8 cellular contexts compared by ENCODE assay signal in the genomic region with DNA sequence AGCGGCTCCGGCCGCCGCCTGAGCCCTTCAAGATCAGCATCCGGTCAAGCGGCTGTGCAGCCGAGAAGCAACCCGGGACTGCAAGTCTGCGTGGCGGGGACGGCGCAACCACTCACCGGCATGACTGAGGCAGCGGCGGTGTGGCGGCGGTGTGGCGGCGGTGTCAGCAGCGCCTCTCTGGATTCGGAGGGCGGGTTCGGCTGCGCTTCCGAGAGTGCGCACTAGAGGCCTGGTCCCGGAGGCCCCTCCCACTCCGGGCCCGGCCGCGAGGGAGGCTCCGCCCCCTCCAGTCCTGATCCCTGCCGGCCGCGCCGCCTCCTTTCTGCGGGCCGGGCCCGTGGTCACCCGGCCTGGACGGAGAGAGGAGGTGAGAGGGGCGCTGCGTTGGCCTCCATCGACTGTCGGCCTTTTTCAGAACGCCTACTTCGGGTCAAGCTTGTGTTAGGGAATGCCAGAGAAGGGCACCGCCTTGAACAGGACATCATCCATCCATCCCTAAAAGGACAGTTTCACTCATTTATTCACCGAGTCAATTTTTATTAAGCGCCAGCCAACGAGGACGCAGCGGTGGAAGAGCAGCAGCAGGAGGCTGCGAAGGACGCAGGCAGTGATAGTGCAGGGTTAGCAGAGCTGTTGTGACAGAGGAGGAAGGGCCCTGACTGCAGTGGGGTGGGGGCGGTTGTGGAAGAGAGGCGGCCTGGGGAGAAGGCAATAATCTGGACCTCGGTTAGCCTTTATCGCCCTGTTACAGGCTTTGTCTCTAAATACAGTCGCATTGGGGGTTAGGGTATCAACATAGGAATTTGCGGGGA. TPM values are rescaled to one million over a fixed set of nuclear protein-coding genes. Genes with fewer than 3 reads are reported as not detected.
DNase-seq lines count a peak whose midpoint lies in the region; ATAC-seq and TF ChIP-seq lines count a peak whose summit lies in the region.

Gene ATOX1, minus strand, starts transcription at position 202 of the 812 bp plus-strand sequence. Its CDS starts 80 bp downstream, at position 122.

- H3K27me3 ChIP-seq in layer of hippocampus (ENCODE audit: control insufficient read depth, insufficient read depth, low read length): no peaks in the 10 kb centered on the region

- ATAC-seq in GM18873 (IDR thresholded peaks at IDR 0.05; ENCODE audit: low FRiP score, unreplicated experiment) (peak; percentile 91), HG03135 (IDR thresholded peaks at IDR 0.05; ENCODE audit: unreplicated experiment) (peak; percentile 98)

- TF ChIP-seq CTCF in AG09319 (IDR thresholded peaks at IDR 0.05; ENCODE audit: low read depth, low read length) (no peak), choroid plexus epithelial cell (conservative IDR thresholded peaks at IDR 0.05; ENCODE audit: low read depth, low read length) (no peak)

- peak; percentile 67 for DNase-seq in AG09319 (ENCODE audit: extremely low read depth, low read depth)
- DNase-seq in NCI-H460 (ENCODE audit: extremely low read depth, low read depth): peak; percentile 90
- peak; percentile 86 to 90 for DNase-seq in activated CD4-positive, alpha-beta T cell treated with anti-CD3 and anti-CD28 coated beads for 4 hours
- DNase-seq in choroid plexus epithelial cell (ENCODE audit: low read depth): peak; percentile 90
- DNase-seq in stimulated activated CD4-positive, alpha-beta T cell treated with anti-CD3 and anti-CD28 coated beads, Interleukin-1b, Interleukin-23, amount 100 ng/mL, for 4 hours (ENCODE audit: low read depth in 2 of 2): peak; percentile 88 to 89

- peak within 1 kb of the TSS; percentile 90 for H3K27ac ChIP-seq in layer of hippocampus (ENCODE audit: low read depth, low read length)

- peak within 1 kb of the TSS; percentile 89 for H3K4me3 ChIP-seq in choroid plexus epithelial cell (ENCODE audit: low read depth, low read length)

RNA-seq across cellular contexts. Expression of gene ATOX1, which starts in this region (rescaled TPM):
- total RNA-seq in NCI-H460 (2014; rRNA removed; shearing (Covaris generic)): 46.2 and 58.0 TPM in 2 replicates
- 39.1 and 71.4 TPM in 2 replicates for polyA plus RNA-seq in NCI-H460 (2014; cell fraction: nucleus; rRNA removed)

Comparison
In these comparisons a context has a peak if more than half of its experiments do, and no peak if none do; other contexts are left out.
1. Peak in every context shown above with its lines: DNase-seq, ATAC-seq, H3K4me3 ChIP-seq and H3K27ac ChIP-seq.